ENCODE assay signal across 1 cellular context in the genomic region with DNA sequence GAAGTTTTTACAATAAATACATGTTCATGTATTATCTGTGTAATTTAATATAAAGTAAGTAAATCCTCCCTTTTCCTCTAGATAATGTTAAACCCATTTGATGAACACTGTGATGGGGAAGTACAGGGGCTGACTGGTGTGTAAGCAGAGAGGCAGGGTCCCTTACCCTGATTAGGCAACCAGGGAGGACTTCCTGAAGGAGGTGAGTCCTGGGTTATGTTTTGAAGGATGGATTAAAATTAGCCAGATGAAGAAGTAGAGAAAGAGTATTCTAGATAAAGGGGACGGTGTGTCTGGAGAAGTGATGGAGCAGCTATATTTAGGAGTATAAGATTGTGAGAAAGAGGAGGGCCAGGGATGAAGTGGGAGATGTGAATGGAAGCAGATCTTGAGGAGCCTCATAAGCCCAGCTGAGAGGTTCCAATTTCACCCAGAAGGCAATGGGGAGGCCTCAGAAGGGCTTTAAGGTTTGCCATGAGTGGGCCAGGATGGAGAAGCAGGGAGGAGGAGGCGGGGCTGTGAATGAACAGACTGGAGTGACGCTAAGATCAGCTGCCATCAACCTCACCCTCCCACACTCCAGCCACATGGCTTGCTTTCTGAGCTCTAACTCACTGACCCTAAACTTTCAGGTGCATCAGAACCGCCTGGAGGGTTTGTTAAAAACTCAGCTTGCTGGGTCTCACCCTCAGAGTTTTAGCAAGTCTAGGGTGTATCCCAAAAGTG.
A peak's percentile ranks its signal among the peaks of the same experiment; 100 is the strongest.
TF ChIP-seq lines count a peak whose summit lies in the region.

No MANE protein-coding gene starts in this region.

TF ChIP-seq in GM12878, 131 proteins besides CTCF, POLR2A, EP300 and RAD21 (continued from another document and continues in another):
- peak; percentile 50 to 76; a peak in 3 of 4 replicates for TF ChIP-seq BHLHE40 (IDR thresholded peaks at IDR 0.05; ENCODE audit: borderline replicate concordance in 1 of 2, low read depth in 2 of 2, low read length in 1 of 2)
- no peak for TF ChIP-seq TCF7 (IDR thresholded peaks at IDR 0.05; ENCODE audit: borderline replicate concordance)
- peak; percentile 57; the same call in 1 of the 2 replicates for TF ChIP-seq RELB (IDR thresholded peaks at IDR 0.05; ENCODE audit: low read depth)
- TF ChIP-seq, protein P1, sequence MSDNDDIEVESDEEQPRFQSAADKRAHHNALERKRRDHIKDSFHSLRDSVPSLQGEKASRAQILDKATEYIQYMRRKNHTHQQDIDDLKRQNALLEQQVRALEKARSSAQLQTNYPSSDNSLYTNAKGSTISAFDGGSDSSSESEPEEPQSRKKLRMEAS (IDR thresholded peaks at IDR 0.05; ENCODE audit: low read depth, low read length): peak; percentile 80
- TF ChIP-seq SMAD1 (IDR thresholded peaks at IDR 0.05; ENCODE audit: low read depth, partially characterized antibody): no peak
- TF ChIP-seq DPF2 (IDR thresholded peaks at IDR 0.05): 0 out of 2 replicates have a peak, but pooled peaks have one; percentile 62
- peak; percentile 50 for TF ChIP-seq PBX3 (IDR thresholded peaks at IDR 0.05; ENCODE audit: insufficient replicate concordance, low read depth, low read length)
- TF ChIP-seq ATF7 (IDR thresholded peaks at IDR 0.05; ENCODE audit: low read depth): 0 out of 2 replicates have a peak, but pooled peaks have one; percentile 51
- TF ChIP-seq EGR1 (IDR thresholded peaks at IDR 0.05; ENCODE audit: borderline replicate concordance in 1 of 2, low read depth in 2 of 2, low read length in 2 of 2): 0 out of 3 replicates have a peak, but pooled peaks of 1 of the 2 experiments have one; percentile 19
- TF ChIP-seq SUZ12 (IDR thresholded peaks at IDR 0.05; ENCODE audit: unreplicated experiment): no peak
- TF ChIP-seq, protein P2, sequence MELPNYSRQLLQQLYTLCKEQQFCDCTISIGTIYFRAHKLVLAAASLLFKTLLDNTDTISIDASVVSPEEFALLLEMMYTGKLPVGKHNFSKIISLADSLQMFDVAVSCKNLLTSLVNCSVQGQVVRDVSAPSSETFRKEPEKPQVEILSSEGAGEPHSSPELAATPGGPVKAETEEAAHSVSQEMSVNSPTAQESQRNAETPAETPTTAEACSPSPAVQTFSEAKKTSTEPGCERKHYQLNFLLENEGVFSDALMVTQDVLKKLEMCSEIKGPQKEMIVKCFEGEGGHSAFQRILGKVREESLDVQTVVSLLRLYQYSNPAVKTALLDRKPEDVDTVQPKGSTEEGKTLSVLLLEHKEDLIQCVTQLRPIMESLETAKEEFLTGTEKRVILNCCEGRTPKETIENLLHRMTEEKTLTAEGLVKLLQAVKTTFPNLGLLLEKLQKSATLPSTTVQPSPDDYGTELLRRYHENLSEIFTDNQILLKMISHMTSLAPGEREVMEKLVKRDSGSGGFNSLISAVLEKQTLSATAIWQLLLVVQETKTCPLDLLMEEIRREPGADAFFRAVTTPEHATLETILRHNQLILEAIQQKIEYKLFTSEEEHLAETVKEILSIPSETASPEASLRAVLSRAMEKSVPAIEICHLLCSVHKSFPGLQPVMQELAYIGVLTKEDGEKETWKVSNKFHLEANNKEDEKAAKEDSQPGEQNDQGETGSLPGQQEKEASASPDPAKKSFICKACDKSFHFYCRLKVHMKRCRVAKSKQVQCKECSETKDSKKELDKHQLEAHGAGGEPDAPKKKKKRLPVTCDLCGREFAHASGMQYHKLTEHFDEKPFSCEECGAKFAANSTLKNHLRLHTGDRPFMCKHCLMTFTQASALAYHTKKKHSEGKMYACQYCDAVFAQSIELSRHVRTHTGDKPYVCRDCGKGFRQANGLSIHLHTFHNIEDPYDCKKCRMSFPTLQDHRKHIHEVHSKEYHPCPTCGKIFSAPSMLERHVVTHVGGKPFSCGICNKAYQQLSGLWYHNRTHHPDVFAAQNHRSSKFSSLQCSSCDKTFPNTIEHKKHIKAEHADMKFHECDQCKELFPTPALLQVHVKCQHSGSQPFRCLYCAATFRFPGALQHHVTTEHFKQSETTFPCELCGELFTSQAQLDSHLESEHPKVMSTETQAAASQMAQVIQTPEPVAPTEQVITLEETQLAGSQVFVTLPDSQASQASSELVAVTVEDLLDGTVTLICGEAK (IDR thresholded peaks at IDR 0.05; ENCODE audit: borderline replicate concordance): no peak
- 0 out of 2 replicates have a peak, but pooled peaks have one; percentile 16 for TF ChIP-seq BCL11A (IDR thresholded peaks at IDR 0.05; ENCODE audit: low read depth, low read length)
- TF ChIP-seq IKZF1 (conservative IDR thresholded peaks at IDR 0.05): peak; percentile 84
- TF ChIP-seq SMARCA5 (IDR thresholded peaks at IDR 0.05): no peak
- no peak for TF ChIP-seq IRF5 (IDR thresholded peaks at IDR 0.05; ENCODE audit: borderline replicate concordance)
- TF ChIP-seq PKNOX1 (IDR thresholded peaks at IDR 0.05): peak; percentile 65
- TF ChIP-seq ZZZ3 (IDR thresholded peaks at IDR 0.05; ENCODE audit: control insufficient read depth, insufficient read length, low read depth): no peak
- TF ChIP-seq, protein P3, sequence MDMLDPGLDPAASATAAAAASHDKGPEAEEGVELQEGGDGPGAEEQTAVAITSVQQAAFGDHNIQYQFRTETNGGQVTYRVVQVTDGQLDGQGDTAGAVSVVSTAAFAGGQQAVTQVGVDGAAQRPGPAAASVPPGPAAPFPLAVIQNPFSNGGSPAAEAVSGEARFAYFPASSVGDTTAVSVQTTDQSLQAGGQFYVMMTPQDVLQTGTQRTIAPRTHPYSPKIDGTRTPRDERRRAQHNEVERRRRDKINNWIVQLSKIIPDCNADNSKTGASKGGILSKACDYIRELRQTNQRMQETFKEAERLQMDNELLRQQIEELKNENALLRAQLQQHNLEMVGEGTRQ (IDR thresholded peaks at IDR 0.05; ENCODE audit: borderline replicate concordance, low read depth, low read length): no peak; the same call in 1 of the 2 replicates
- TF ChIP-seq JUNB (IDR thresholded peaks at IDR 0.05): no peak
- no peak for TF ChIP-seq MYB (IDR thresholded peaks at IDR 0.05; ENCODE audit: borderline replicate concordance, low read depth, low read length)
- TF ChIP-seq, protein P4, sequence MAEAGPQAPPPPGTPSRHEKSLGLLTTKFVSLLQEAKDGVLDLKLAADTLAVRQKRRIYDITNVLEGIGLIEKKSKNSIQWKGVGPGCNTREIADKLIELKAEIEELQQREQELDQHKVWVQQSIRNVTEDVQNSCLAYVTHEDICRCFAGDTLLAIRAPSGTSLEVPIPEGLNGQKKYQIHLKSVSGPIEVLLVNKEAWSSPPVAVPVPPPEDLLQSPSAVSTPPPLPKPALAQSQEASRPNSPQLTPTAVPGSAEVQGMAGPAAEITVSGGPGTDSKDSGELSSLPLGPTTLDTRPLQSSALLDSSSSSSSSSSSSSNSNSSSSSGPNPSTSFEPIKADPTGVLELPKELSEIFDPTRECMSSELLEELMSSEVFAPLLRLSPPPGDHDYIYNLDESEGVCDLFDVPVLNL (IDR thresholded peaks at IDR 0.05; ENCODE audit: low read depth, low read length): no peak
- TF ChIP-seq POLR2AphosphoS2 (IDR thresholded peaks at IDR 0.05; ENCODE audit: low read depth, low read length): no peak
- TF ChIP-seq RB1 (IDR thresholded peaks at IDR 0.05; ENCODE audit: borderline replicate concordance): no peak
- TF ChIP-seq LARP7 (IDR thresholded peaks at IDR 0.05): 0 out of 2 replicates have a peak, but pooled peaks have one; percentile 11
- no peak for TF ChIP-seq GABPA (IDR thresholded peaks at IDR 0.05; ENCODE audit: low read depth)
- TF ChIP-seq EED (IDR thresholded peaks at IDR 0.05; ENCODE audit: low read depth): peak; percentile 45; the same call in 1 of the 2 replicates
- peak; percentile 60; the same call in 1 of the 2 replicates for TF ChIP-seq MTA2 (IDR thresholded peaks at IDR 0.05; ENCODE audit: low read depth)
- TF ChIP-seq YY1 (IDR thresholded peaks at IDR 0.05; ENCODE audit: low read depth, low read length): peak; percentile 47; the same call in 1 of the 2 replicates
- TF ChIP-seq NFYA (IDR thresholded peaks at IDR 0.05; ENCODE audit: borderline replicate concordance, low read depth, low read length): no peak
- TF ChIP-seq MXI1 (IDR thresholded peaks at IDR 0.05; ENCODE audit: low read depth, low read length): no peak
- no peak for TF ChIP-seq HDAC2 (IDR thresholded peaks at IDR 0.05)
- TF ChIP-seq MEF2A (IDR thresholded peaks at IDR 0.05; ENCODE audit: insufficient read depth, low read depth, low read length): 0 out of 2 replicates have a peak, but pooled peaks have one; percentile 18
- no peak for TF ChIP-seq FOS (IDR thresholded peaks at IDR 0.05; ENCODE audit: borderline replicate concordance, extremely low read depth, insufficient read length)
- TF ChIP-seq CHD2 (IDR thresholded peaks at IDR 0.05; ENCODE audit: borderline replicate concordance, low read depth, low read length): no peak; the same call in 1 of the 2 replicates
- TF ChIP-seq CREM (IDR thresholded peaks at IDR 0.05; ENCODE audit: low read depth): peak; percentile 55; the same call in 1 of the 2 replicates
- no peak for TF ChIP-seq ETV6 (conservative IDR thresholded peaks at IDR 0.05 in 1 of 2, IDR thresholded peaks at IDR 0.05 in 1 of 2; ENCODE audit: borderline replicate concordance in 1 of 2, low read depth in 1 of 2)
- TF ChIP-seq TCF3 (IDR thresholded peaks at IDR 0.05; ENCODE audit: borderline replicate concordance, insufficient read depth, low read depth, low read length): 0 out of 2 replicates have a peak, but pooled peaks have one; percentile 24
- TF ChIP-seq EZH2 (IDR thresholded peaks at IDR 0.05; ENCODE audit: borderline replicate concordance, control insufficient read depth, low read depth, low read length): no peak
- no peak for TF ChIP-seq ESRRA (IDR thresholded peaks at IDR 0.05; ENCODE audit: low read length)
- no peak for TF ChIP-seq CEBPB (IDR thresholded peaks at IDR 0.05; ENCODE audit: borderline replicate concordance in 1 of 2, low read depth in 2 of 2, low read length in 2 of 2)
- TF ChIP-seq TBL1XR1 (IDR thresholded peaks at IDR 0.05; ENCODE audit: low read depth, low read length): no peak
- 0 out of 2 replicates have a peak, but pooled peaks have one; percentile 69 for TF ChIP-seq HDGF (IDR thresholded peaks at IDR 0.05)
- TF ChIP-seq, protein P5, sequence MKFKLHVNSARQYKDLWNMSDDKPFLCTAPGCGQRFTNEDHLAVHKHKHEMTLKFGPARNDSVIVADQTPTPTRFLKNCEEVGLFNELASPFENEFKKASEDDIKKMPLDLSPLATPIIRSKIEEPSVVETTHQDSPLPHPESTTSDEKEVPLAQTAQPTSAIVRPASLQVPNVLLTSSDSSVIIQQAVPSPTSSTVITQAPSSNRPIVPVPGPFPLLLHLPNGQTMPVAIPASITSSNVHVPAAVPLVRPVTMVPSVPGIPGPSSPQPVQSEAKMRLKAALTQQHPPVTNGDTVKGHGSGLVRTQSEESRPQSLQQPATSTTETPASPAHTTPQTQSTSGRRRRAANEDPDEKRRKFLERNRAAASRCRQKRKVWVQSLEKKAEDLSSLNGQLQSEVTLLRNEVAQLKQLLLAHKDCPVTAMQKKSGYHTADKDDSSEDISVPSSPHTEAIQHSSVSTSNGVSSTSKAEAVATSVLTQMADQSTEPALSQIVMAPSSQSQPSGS (IDR thresholded peaks at IDR 0.05; ENCODE audit: low read length): no peak
